1 cellular context compared by ENCODE assay signal in genomic region chr10:103452714-103453230, GRCh38.
TF ChIP-seq lines count a peak whose summit lies in the region.

No MANE protein-coding gene starts in this region.

TF ChIP-seq in WTC11, 78 proteins besides CTCF, POLR2A, EP300 and RAD21 (continued from another document):
- TF ChIP-seq PRDM15 (CRISPR knock-in tag; IDR thresholded peaks at IDR 0.05) (no peak), NR1H2 (CRISPR knock-in tag; IDR thresholded peaks at IDR 0.05) (no peak), ZNF219 (CRISPR knock-in tag; IDR thresholded peaks at IDR 0.05; ENCODE audit: borderline replicate concordance) (no peak)
